Comparison of ENCODE assay signal across 24 cellular contexts in genomic region chr17:73531171-73531570, GRCh38.
"Had no signal": no experiment of that assay in that cellular context is flagged by ENCODE, and none has a peak within 500 bp of the region (broad histone marks: within the 10 kb centered on the region; RNA-seq: fewer than 3 reads in every experiment).

No MANE protein-coding gene starts in this region.

- H3K4me1 ChIP-seq: foreskin keratinocyte, left lung, parathyroid adenoma, transverse colon, vagina had no signal

- H3K36me3 ChIP-seq: esophagus muscularis mucosa, gastroesophageal sphincter, heart left ventricle, left lung, right atrium auricular region, transverse colon, vagina had no signal

- H3K27ac ChIP-seq: coronary artery, esophagus muscularis mucosa, foreskin keratinocyte, gastroesophageal sphincter, heart left ventricle, hepatocyte, left lung, parathyroid adenoma, right atrium auricular region, skin epidermis, transverse colon, vagina had no signal

- H3K9me3 ChIP-seq: esophagus muscularis mucosa, gastroesophageal sphincter, heart left ventricle, left lung, right atrium auricular region, transverse colon, vagina had no signal

- H3K27me3 ChIP-seq: esophagus muscularis mucosa, foreskin keratinocyte, heart left ventricle, hepatocyte, left lung, right atrium auricular region, transverse colon, vagina had no signal

- H2AFZ ChIP-seq: hepatocyte, parathyroid adenoma had no signal

- H3K4me3 ChIP-seq: coronary artery, esophagus muscularis mucosa, gastroesophageal sphincter, heart left ventricle, hepatocyte, left lung, right atrium auricular region, skin epidermis, transverse colon, vagina had no signal

- H3K79me2 ChIP-seq: hepatocyte, parathyroid adenoma had no signal

- H3K9ac ChIP-seq: parathyroid adenoma had no signal

- ATAC-seq: foreskin keratinocyte; gastroesophageal sphincter; heart left ventricle; left lung; naive thymus-derived CD8-positive, alpha-beta T cell; sciatic nerve; stimulated activated naive B cell treated with anti-CD40 and anti-IgM and Interleukin-4, amounts not matched to agents 10 μg/mL and 1 μg/mL and 100 μg/mL, for 72 hours had no signal

- H3K4me2 ChIP-seq: hepatocyte had no signal

- DNase-seq: dermis blood vessel endothelial cell; effector memory CD4-positive, alpha-beta T cell; foreskin keratinocyte; kidney; left lung; mesenchymal stem cell; midbrain; naive thymus-derived CD8-positive, alpha-beta T cell; nephron progenitor cell; occipital lobe; stimulated activated CD4-positive, alpha-beta T cell treated with anti-CD3 and anti-CD28 coated beads, Interleukin-15, amount 100 ng/mL, for 24 hours; stimulated activated CD4-positive, alpha-beta T cell treated with anti-CD3 and anti-CD28 coated beads, Interleukin-2, amount 100 ng/mL, for 48 hours; stimulated activated naive B cell treated with anti-CD40 and anti-IgM and Interleukin-4, amounts not matched to agents 10 μg/mL and 1 μg/mL and 100 μg/mL, for 72 hours; transverse colon had no signal
